Comparison of ENCODE assay signal across 8 cellular contexts in genomic region chr14:91996951-91997371, GRCh38. TPM values are rescaled to one million over a fixed set of nuclear protein-coding genes. Genes with fewer than 3 reads are reported as not detected.
DNase-seq lines count a peak whose midpoint lies in the region; ATAC-seq, FAIRE-seq and TF ChIP-seq lines count a peak whose summit lies in the region.

No MANE protein-coding gene starts in this region.

- H3K9me3 Mint-ChIP-seq in activated T-helper 17 cell treated with anti-CD3 and anti-CD28 coated beads, Interleukin-2, amount 50 U/mL, for 72 hours = no peaks in the 10 kb centered on the region
- H3K9me3 Mint-ChIP-seq in activated CD4-positive, alpha-beta memory T cell treated with anti-CD3 and anti-CD28 coated beads for 36 hours = no peaks in the 10 kb centered on the region

- no peaks in the 10 kb centered on the region for H3K27me3 Mint-ChIP-seq in activated T-helper 17 cell treated with anti-CD3 and anti-CD28 coated beads, Interleukin-2, amount 50 U/mL, for 72 hours
- no peaks in the 10 kb centered on the region for H3K27me3 Mint-ChIP-seq in activated CD4-positive, alpha-beta memory T cell treated with anti-CD3 and anti-CD28 coated beads for 36 hours

- H3K4me1 Mint-ChIP-seq in activated T-helper 17 cell treated with anti-CD3 and anti-CD28 coated beads, Interleukin-2, amount 50 U/mL, for 72 hours = peaks cover 24% of the 10 kb centered on the region
- H3K4me1 Mint-ChIP-seq in activated CD4-positive, alpha-beta memory T cell treated with anti-CD3 and anti-CD28 coated beads for 36 hours (ENCODE audit: low read depth) = peaks cover 42% of the 10 kb centered on the region

- peaks cover 74% of the 10 kb centered on the region for H3K36me3 Mint-ChIP-seq in activated T-helper 17 cell treated with anti-CD3 and anti-CD28 coated beads, Interleukin-2, amount 50 U/mL, for 72 hours (ENCODE audit: low read depth)
- H3K36me3 Mint-ChIP-seq in activated CD4-positive, alpha-beta memory T cell treated with anti-CD3 and anti-CD28 coated beads for 36 hours = peaks cover 26% of the 10 kb centered on the region

- POLR2A ChIA-PET in A549 (lab: Yijun Ruan, JAX) = no interaction called here
- POLR2A ChIA-PET in activated CD4-positive, alpha-beta memory T cell treated with anti-CD3 and anti-CD28 coated beads for 36 hours (lab: Charles Lee) = interaction anchor here (0.9 to 1.3 kb wide), 3 partner anchors 9 to 20 kb away, joined by 3 to 4 read pairs (median 3); no protein-coding TSS in a partner anchor

- WGBS in A549 (ENCODE audit: missing lambda C conversion rate) = 10% methylated on average over 2 of the region's 2 CpGs
- 12 to 35% (median 16%) methylated on average over 2 of the region's 2 CpGs for WGBS in small intestine, 3 donors

- peak overlapping the region; percentile 16 for H3K4me3 Mint-ChIP-seq in activated T-helper 17 cell treated with anti-CD3 and anti-CD28 coated beads, Interleukin-2, amount 50 U/mL, for 72 hours
- H3K4me3 Mint-ChIP-seq in activated CD4-positive, alpha-beta memory T cell treated with anti-CD3 and anti-CD28 coated beads for 36 hours = no peak overlapping the region

- no peak overlapping the region for H3K4me2 ChIP-seq in A549

- H3K4me1 ChIP-seq in A549 (peaks cover 5% of the 10 kb centered on the region; the same call in 2 of the 3 replicates), right atrium auricular region (peaks cover 0 to 9% of the 10 kb centered on the region in 2 donors), small intestine (ENCODE audit: control insufficient read depth in 2 of 2, insufficient read depth in 1 of 2, low read depth in 1 of 2, low read length in 1 of 2) (no peaks in the 10 kb centered on the region)

- DNase-seq in A549 (ENCODE audit: low read depth in 1 of 2, low spot score in 1 of 2) (peak; percentile 15 to 51), GF-D8 (lab: John Stamatoyannopoulos, UW) (peak; percentile 2), NCI-H146 treated with DMSO at 0.1 percent for 48 hours (lab: John Stamatoyannopoulos, UW; ENCODE audit: unreplicated experiment) (peak; percentile 19), right atrium auricular region (ENCODE audit: low spot score) (no peak), small intestine (peak; percentile 91)
- no peak for DNase-seq in activated CD4-positive, alpha-beta memory T cell treated with anti-CD3 and anti-CD28 coated beads for 36 hours

- peak; percentile 50 to 57 for TF ChIP-seq RAD21 in A549 (conservative IDR thresholded peaks at IDR 0.05 in 1 of 2, IDR thresholded peaks at IDR 0.05 in 1 of 2)

- H3K4me3 ChIP-seq in A549 (no peak overlapping the region), right atrium auricular region (no peak overlapping the region), small intestine (ENCODE audit: low read depth in 1 of 2, low read length in 2 of 2) (no peak overlapping the region)

- peaks cover 50% of the 10 kb centered on the region for H3K36me3 ChIP-seq in right atrium auricular region
- H3K36me3 ChIP-seq in small intestine (ENCODE audit: control insufficient read depth in 2 of 2, insufficient read depth in 2 of 2, low read length in 2 of 2) = peaks cover 0 to 2% of the 10 kb centered on the region in 2 donors

- CTCF ChIA-PET in A549 (lab: Yijun Ruan, JAX) = interaction anchor here (0.6 to 2.1 kb wide), 22 partner anchors 8 to 1117 kb away, joined by 3 to 11 read pairs (median 5); partner anchors contain the start of gene FBLN5
- CTCF ChIA-PET in activated CD4-positive, alpha-beta memory T cell treated with anti-CD3 and anti-CD28 coated beads for 36 hours (lab: Charles Lee) = interaction anchor here (0.5 to 2.3 kb wide), 49 partner anchors 9 to 1022 kb away, joined by 3 to 17 read pairs (median 4); partner anchors contain the start of genes ATXN3, FBLN5 and PPP4R3A

- TF ChIP-seq CTCF in A549 (IDR thresholded peaks at IDR 0.05) (peak; percentile 68), right atrium auricular region (IDR thresholded peaks at IDR 0.05) (peak; percentile 43 to 71)

- no peaks in the 10 kb centered on the region for H3K9me3 ChIP-seq in A549
- no peaks in the 10 kb centered on the region for H3K9me3 ChIP-seq in right atrium auricular region
- H3K9me3 ChIP-seq in small intestine (ENCODE audit: control insufficient read depth, low read depth) = no peaks in the 10 kb centered on the region

- H3K27ac ChIP-seq in A549 (no peak overlapping the region), right atrium auricular region (no peak overlapping the region), small intestine (ENCODE audit: low read depth in 1 of 2, low read length in 1 of 2) (peak overlapping the region in 1 of 2 donors; percentile 32)

- TF ChIP-seq POLR2A in A549 (IDR thresholded peaks at IDR 0.05; ENCODE audit: low read length) = no peak

- intact Hi-C loops in activated CD4-positive, alpha-beta memory T cell treated with anti-CD3 and anti-CD28 coated beads for 36 hours (cut with micrococcal nuclease) = loop anchor here (5.0 kb wide), 1 partner anchor 50 kb away; the partner anchor contains the start of gene FBLN5

- FAIRE-seq in A549 (lab: Jason Lieb, UNC) (no peak), small intestine (lab: Jason Lieb, UNC) (peak; percentile 44)

- H3K27me3 ChIP-seq in right atrium auricular region (no peaks in the 10 kb centered on the region), small intestine (ENCODE audit: control insufficient read depth in 2 of 2, insufficient read depth in 2 of 2, low read length in 2 of 2) (no peaks in the 10 kb centered on the region)

- ATAC-seq in A549 (peak; percentile 68 to 74; a peak in 5 of 6 replicates), HG03520 (IDR thresholded peaks at IDR 0.05; ENCODE audit: unreplicated experiment) (no peak)
- ATAC-seq in activated T-helper 17 cell treated with anti-CD3 and anti-CD28 coated beads, Interleukin-2, amount 50 U/mL, for 72 hours (replicated peaks) = peak; percentile 42

- H3K27ac Mint-ChIP-seq in activated T-helper 17 cell treated with anti-CD3 and anti-CD28 coated beads, Interleukin-2, amount 50 U/mL, for 72 hours = peak overlapping the region; percentile 51
- H3K27ac Mint-ChIP-seq in activated CD4-positive, alpha-beta memory T cell treated with anti-CD3 and anti-CD28 coated beads for 36 hours = no peak overlapping the region

- TF ChIP-seq EP300 in A549 (IDR thresholded peaks at IDR 0.05) = no peak

TF ChIP-seq in A549, 52 proteins besides CTCF, POLR2A, EP300 and RAD21:
- TF ChIP-seq HOXB5 (CRISPR knock-in tag; IDR thresholded peaks at IDR 0.05) = no peak
- TF ChIP-seq, protein P1, sequence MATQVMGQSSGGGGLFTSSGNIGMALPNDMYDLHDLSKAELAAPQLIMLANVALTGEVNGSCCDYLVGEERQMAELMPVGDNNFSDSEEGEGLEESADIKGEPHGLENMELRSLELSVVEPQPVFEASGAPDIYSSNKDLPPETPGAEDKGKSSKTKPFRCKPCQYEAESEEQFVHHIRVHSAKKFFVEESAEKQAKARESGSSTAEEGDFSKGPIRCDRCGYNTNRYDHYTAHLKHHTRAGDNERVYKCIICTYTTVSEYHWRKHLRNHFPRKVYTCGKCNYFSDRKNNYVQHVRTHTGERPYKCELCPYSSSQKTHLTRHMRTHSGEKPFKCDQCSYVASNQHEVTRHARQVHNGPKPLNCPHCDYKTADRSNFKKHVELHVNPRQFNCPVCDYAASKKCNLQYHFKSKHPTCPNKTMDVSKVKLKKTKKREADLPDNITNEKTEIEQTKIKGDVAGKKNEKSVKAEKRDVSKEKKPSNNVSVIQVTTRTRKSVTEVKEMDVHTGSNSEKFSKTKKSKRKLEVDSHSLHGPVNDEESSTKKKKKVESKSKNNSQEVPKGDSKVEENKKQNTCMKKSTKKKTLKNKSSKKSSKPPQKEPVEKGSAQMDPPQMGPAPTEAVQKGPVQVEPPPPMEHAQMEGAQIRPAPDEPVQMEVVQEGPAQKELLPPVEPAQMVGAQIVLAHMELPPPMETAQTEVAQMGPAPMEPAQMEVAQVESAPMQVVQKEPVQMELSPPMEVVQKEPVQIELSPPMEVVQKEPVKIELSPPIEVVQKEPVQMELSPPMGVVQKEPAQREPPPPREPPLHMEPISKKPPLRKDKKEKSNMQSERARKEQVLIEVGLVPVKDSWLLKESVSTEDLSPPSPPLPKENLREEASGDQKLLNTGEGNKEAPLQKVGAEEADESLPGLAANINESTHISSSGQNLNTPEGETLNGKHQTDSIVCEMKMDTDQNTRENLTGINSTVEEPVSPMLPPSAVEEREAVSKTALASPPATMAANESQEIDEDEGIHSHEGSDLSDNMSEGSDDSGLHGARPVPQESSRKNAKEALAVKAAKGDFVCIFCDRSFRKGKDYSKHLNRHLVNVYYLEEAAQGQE (IDR thresholded peaks at IDR 0.05) = no peak
- no peak for TF ChIP-seq ZC3H11A (IDR thresholded peaks at IDR 0.05)
- no peak for TF ChIP-seq RFX5 (IDR thresholded peaks at IDR 0.05)
- no peak for TF ChIP-seq ESRRA (IDR thresholded peaks at IDR 0.05; ENCODE audit: borderline replicate concordance, low read length)
- no peak for TF ChIP-seq RNF2 (IDR thresholded peaks at IDR 0.05; ENCODE audit: borderline replicate concordance, low read depth)
- TF ChIP-seq SREBF2 (IDR thresholded peaks at IDR 0.05) = no peak
- TF ChIP-seq MAZ (IDR thresholded peaks at IDR 0.05; ENCODE audit: borderline replicate concordance, low read depth, low read length) = no peak
- peak; percentile 58 for TF ChIP-seq SMC3 (IDR thresholded peaks at IDR 0.05)
TF ChIP-seq in A549: peak in this region for 1.

RNA-seq across cellular contexts. Expression of gene TRIP11, which starts 42.9 kb away (rescaled TPM):
- 24.5 and 26.8 TPM in 2 replicates for polyA plus RNA-seq in A549 (2011; rRNA removed)
- 3.1 and 3.7 TPM in 2 replicates for polyA plus RNA-seq in A549 (2012; cell fraction: cytosol; rRNA removed)
- 1.8 and 2.8 TPM in 2 replicates for polyA plus RNA-seq in A549 (2012; cell fraction: nucleus; rRNA removed)
- 7.8 to 8.0 TPM (median 7.9 TPM) in 3 replicates for polyA plus RNA-seq in A549 (2017; fragmentation: RNase III; extraction: RNeasy Plus Mini Kit Qiagen cat#74134 plus additional on column Dnase treatment)
- polyA minus RNA-seq in A549 (2011; rRNA and poly(A)+ RNA removed) = 59.3 and 65.9 TPM in 2 replicates
- 10 to 100 TPM; 38.5 to 39.8 TPM for total RNA-seq in activated T-helper 17 cell treated with anti-CD3 and anti-CD28 coated beads, Interleukin-2, amount 50 U/mL, for 72 hours
- 10 to 100 TPM; 25.7 to 26.1 TPM for total RNA-seq in right atrium auricular region
- polyA plus RNA-seq in small intestine = 1 to 10 TPM; 3.5 to 6.5 (median 5.4) TPM
- total RNA-seq in activated CD4-positive, alpha-beta memory T cell treated with anti-CD3 and anti-CD28 coated beads for 36 hours = 10 to 100 TPM; 35.9 to 37.0 TPM

RNA-seq across cellular contexts. Expression of gene FBLN5, which starts 49.5 kb away (rescaled TPM):
- 0.88 and 2.1 TPM in 2 replicates for polyA plus RNA-seq in A549 (2011; rRNA removed)
- 0.95 and 1.2 TPM in 2 replicates for polyA plus RNA-seq in A549 (2012; cell fraction: cytosol; rRNA removed)
- 0.88 and 3.0 TPM in 2 replicates for polyA plus RNA-seq in A549 (2012; cell fraction: nucleus; rRNA removed)
- 1.3 to 1.8 TPM (median 1.5 TPM) in 3 replicates for polyA plus RNA-seq in A549 (2017; fragmentation: RNase III; extraction: RNeasy Plus Mini Kit Qiagen cat#74134 plus additional on column Dnase treatment)
- polyA minus RNA-seq in A549 (2011; rRNA and poly(A)+ RNA removed) = 1.5 TPM in 2 replicates
- total RNA-seq in activated T-helper 17 cell treated with anti-CD3 and anti-CD28 coated beads, Interleukin-2, amount 50 U/mL, for 72 hours = 1 to 10 TPM; 1.4 to 7.6 TPM
- total RNA-seq in right atrium auricular region = 100 to 1,000 TPM; 125 to 132 TPM
- 10 to 100 TPM in 2 of 3 donors, 1 to 10 TPM in 1; 2.0 to 34.7 (median 11.1) TPM for polyA plus RNA-seq in small intestine
- total RNA-seq in activated CD4-positive, alpha-beta memory T cell treated with anti-CD3 and anti-CD28 coated beads for 36 hours = 1 to 10 TPM; 1.9 TPM

Comparison
In these comparisons a context has a peak if more than half of its experiments do, and no peak if none do; other contexts are left out.
1. DNase-seq: peak in A549 (2 of 2), GF-D8 (single experiment), NCI-H146 treated with DMSO at 0.1 percent for 48 hours (single experiment) and small intestine (single experiment); none in right atrium auricular region (single experiment) and activated CD4-positive, alpha-beta memory T cell treated with anti-CD3 and anti-CD28 coated beads for 36 hours (single experiment).
2. RNA of gene FBLN5, which starts 49.5 kb away (total RNA-seq): 125 to 132 TPM in right atrium auricular region; 1.4 to 7.6 TPM in activated T-helper 17 cell treated with anti-CD3 and anti-CD28 coated beads, Interleukin-2, amount 50 U/mL, for 72 hours and 1.9 TPM in activated CD4-positive, alpha-beta memory T cell treated with anti-CD3 and anti-CD28 coated beads for 36 hours; every median in the first group is over 10 times any median in the second.